14 cellular contexts compared by ENCODE assay signal in genomic region chr15:80580536-80581260, GRCh38.
"Had no signal": no experiment of that assay in that cellular context is flagged by ENCODE, and none has a peak within 500 bp of the region (broad histone marks: within the 10 kb centered on the region; RNA-seq: fewer than 3 reads in every experiment).

No MANE protein-coding gene starts in this region.

- DNase-seq: activated B cell treated with CpG ODN at 0.5 μM for 24 hours; activated CD4-positive, alpha-beta T cell treated with anti-CD3 and anti-CD28 coated beads, Interleukin-2, amount 10 ng/mL, durations not matched to agents 24 days and 14 days; activated CD8-positive, alpha-beta memory T cell treated with anti-CD3 and anti-CD28 coated beads, Interleukin-2, amount 50 U/mL, for 4 hours; activated CD8-positive, alpha-beta T cell treated with anti-CD3 and anti-CD28 coated beads, Interleukin-2, amount 10 ng/mL, durations not matched to agents 7 days and 5 days; activated gamma-delta T cell; activated naive CD8-positive, alpha-beta T cell treated with anti-CD3 and anti-CD28 coated beads for 36 hours; activated T-cell treated with anti-CD3 and anti-CD28 coated beads, Interleukin-2, amount 50 U/mL, for 48 hours; amygdala; erythroblast; nephron progenitor cell; occipital lobe had no signal

- H3K36me3 ChIP-seq: right atrium auricular region had no signal

- H3K9me3 ChIP-seq: right atrium auricular region had no signal

- H3K79me2 ChIP-seq: hepatocyte had no signal

- ATAC-seq: activated CD8-positive, alpha-beta T cell treated with anti-CD3 and anti-CD28 coated beads, Interleukin-2, amount 10 ng/mL, durations not matched to agents 7 days and 5 days had no signal

- H2AFZ ChIP-seq: hepatocyte had no signal

- H3K4me3 ChIP-seq: hepatocyte, right atrium auricular region, skin epidermis had no signal

- H3K27me3 ChIP-seq: hepatocyte, right atrium auricular region had no signal

- H3K27ac ChIP-seq: hepatocyte, right atrium auricular region had no signal

- H3K4me1 ChIP-seq: right atrium auricular region had no signal

- H3K4me2 ChIP-seq: hepatocyte had no signal
